Comparison of ENCODE assay signal across 9 cellular contexts in the genomic region with DNA sequence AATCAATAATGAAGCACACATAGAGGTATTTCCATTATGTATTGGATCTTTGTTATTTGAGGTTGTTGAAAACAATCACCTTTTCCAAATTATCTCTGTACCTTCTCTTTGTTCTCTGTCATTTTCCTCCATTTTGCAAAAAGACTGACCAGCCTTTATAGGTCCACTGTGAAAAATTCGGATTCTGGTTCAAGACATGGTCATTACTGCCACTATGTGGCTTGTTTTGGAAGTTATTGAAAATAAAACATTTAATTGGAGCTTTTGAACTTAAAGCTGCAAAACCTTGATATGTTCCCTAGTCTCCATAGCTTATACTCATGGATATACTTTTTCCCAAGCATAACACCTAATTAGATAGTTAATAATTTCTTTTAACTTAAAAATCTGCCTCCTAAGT.
DNase-seq lines count a peak whose midpoint lies in the region; ATAC-seq and TF ChIP-seq lines count a peak whose summit lies in the region.
"Had no signal": no experiment of that assay in that cellular context is flagged by ENCODE, and none has a peak within 500 bp of the region (broad histone marks: within the 10 kb centered on the region; RNA-seq: fewer than 3 reads in every experiment).

No MANE protein-coding gene starts in this region.

- peak; percentile 38; the same call in 1 of the 2 replicates for TF ChIP-seq CTCF in Panc1 (IDR thresholded peaks at IDR 0.05)
- no peak for TF ChIP-seq CTCF in fibroblast of the aortic adventitia (IDR thresholded peaks at IDR 0.05; ENCODE audit: insufficient read depth, low read length)
- peak; percentile 32 for TF ChIP-seq CTCF in upper lobe of right lung (IDR thresholded peaks at IDR 0.05)

- no peak overlapping the region for H3K27ac ChIP-seq in Panc1 (ENCODE audit: low read length)
- no peak overlapping the region for H3K27ac ChIP-seq in upper lobe of right lung

- BruUV-seq in Panc1 (replicated peaks; lab: Mats Ljungman, UMichigan), result no TSS peak

- CTCF ChIA-PET in Panc1 (lab: Charles Lee), result no interaction called here

- no peak overlapping the region for H3K4me3 ChIP-seq in Panc1 (ENCODE audit: low read depth in 2 of 2, low read length in 2 of 2)
- no peak overlapping the region for H3K4me3 ChIP-seq in fibroblast of the aortic adventitia (ENCODE audit: low read depth, low read length)
- H3K4me3 ChIP-seq in upper lobe of right lung, result no peak overlapping the region

- POLR2A ChIA-PET in Panc1 (lab: Charles Lee), result no interaction called here

- H3K4me1 ChIP-seq in Panc1 (ENCODE audit: control insufficient read depth, insufficient read depth, low read length), result no peaks in the 10 kb centered on the region
- no peaks in the 10 kb centered on the region for H3K4me1 ChIP-seq in upper lobe of right lung

- H3K9me3 ChIP-seq in Panc1 (ENCODE audit: control insufficient read depth, insufficient read depth, low read depth, low read length) (no peaks in the 10 kb centered on the region), upper lobe of right lung (no peaks in the 10 kb centered on the region)

- in situ Hi-C loops in Panc1 (cut with HindIII; ENCODE audit: low pct_unique_long_range_greater_than_20kb, low sequenced_read_pairs), result no loop called here

- H3K36me3 ChIP-seq in Panc1 (ENCODE audit: control insufficient read depth, insufficient read depth, low read length), result no peaks in the 10 kb centered on the region
- H3K36me3 ChIP-seq in upper lobe of right lung, result no peaks in the 10 kb centered on the region

- ATAC-seq in Panc1 (no peak), upper lobe of right lung (no peak), GM19023 (IDR thresholded peaks at IDR 0.05; ENCODE audit: unreplicated experiment) (no peak), left ventricle myocardium superior (no peak)

- H3K27me3 ChIP-seq in Panc1 (ENCODE audit: control insufficient read depth, insufficient read depth, low read length) (no peaks in the 10 kb centered on the region), upper lobe of right lung (no peaks in the 10 kb centered on the region)

- intact Hi-C loops in Panc1 (cut with micrococcal nuclease; ENCODE audit: unreplicated experiment) (no loop called here), upper lobe of right lung (cut with DNase I) (no loop called here), left ventricle myocardium superior (cut with micrococcal nuclease) (no loop called here)

- peak; percentile 26 for DNase-seq in SKM-1 treated with dmso at 0.1 percent for 144 hours (lab: John Stamatoyannopoulos, UW; ENCODE audit: unreplicated experiment)
- no peak for DNase-seq in SKM-1 (lab: John Stamatoyannopoulos, UW; ENCODE audit: unreplicated experiment)
- DNase-seq in Panc1 (ENCODE audit: low read depth, low spot score), result no peak
- peak; percentile 45 for DNase-seq in fibroblast of the aortic adventitia (ENCODE audit: low read depth)
- DNase-seq in upper lobe of right lung, result no peak
- no peak for DNase-seq in iPS-NIHi11 (ENCODE audit: low spot score)
- no peak for DNase-seq in left ventricle myocardium superior
- DNase-seq: COR-L47 had no signal

Comparison
In these comparisons a context has a peak if more than half of its experiments do, and no peak if none do; other contexts are left out.
1. DNase-seq: peak in SKM-1 treated with dmso at 0.1 percent for 144 hours (single experiment) and fibroblast of the aortic adventitia (single experiment); none in SKM-1 (single experiment), Panc1 (single experiment), upper lobe of right lung (single experiment), iPS-NIHi11 (single experiment) and left ventricle myocardium superior (single experiment).